In the genomic region with DNA sequence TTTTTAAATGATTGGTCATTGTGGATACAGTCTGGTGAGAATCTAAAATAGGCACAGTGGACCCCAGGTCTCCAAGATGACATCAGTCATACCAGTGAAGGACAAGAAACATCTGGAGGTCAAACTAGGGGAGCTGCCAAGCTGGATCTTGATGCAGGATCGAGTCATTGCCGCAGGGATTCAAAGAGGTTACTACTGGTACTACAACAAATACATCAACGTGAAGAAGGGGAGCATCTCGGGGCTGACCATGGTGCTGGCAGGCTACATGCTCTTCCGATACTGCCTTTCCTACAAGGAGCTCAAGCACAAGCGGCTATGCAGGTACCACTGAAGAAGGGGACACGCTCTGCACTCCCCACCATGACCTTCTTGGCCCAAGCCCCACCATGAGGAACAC, we compare ENCODE assay signal across 26 cellular contexts. TPM values are rescaled to one million over a fixed set of nuclear protein-coding genes. Genes with fewer than 3 reads are reported as not detected.
"Had no signal": no experiment of that assay in that cellular context is flagged by ENCODE, and none has a peak within 500 bp of the region (broad histone marks: within the 10 kb centered on the region; RNA-seq: fewer than 3 reads in every experiment).

No MANE protein-coding gene starts in this region.

- H3K4me1 ChIP-seq: SJSA1 had no signal

- H3K36me3 ChIP-seq: MG63, SJSA1 had no signal

- ATAC-seq: HepG2 had no signal

- H3K4me3 ChIP-seq: MG63, SJSA1, SK-N-MC had no signal

- H3K27ac ChIP-seq: SJSA1, SK-N-MC had no signal

- DNase-seq: IMR-90, Karpas-422, KG1, MG63, NCI-H1092, NCI-H1105 treated with DMSO at 0.1 percent for 48 hours, NCI-H1417 treated with DMSO at 0.1 percent for 48 hours, NCI-H146, NCI-H187, NCI-H2029, NCI-H2081 treated with DMSO at 0.1 percent for 48 hours, NCI-H2171, NCI-H226, NCI-H446, NCI-H510A, NCI-H524 treated with DMSO at 0.1 percent for 48 hours, NCI-H69, NCI-H774, Right ventricle myocardium superior, RPMI8226, SIG-M5 had no signal

- FAIRE-seq: HepG2, RCC 7860 had no signal

- H3K27me3 ChIP-seq: MG63 had no signal

- H3K9me3 ChIP-seq: MG63, SJSA1 had no signal

RNA-seq across cellular contexts. Expression of a gene that starts 20.9 kb away (rescaled TPM):
- total RNA-seq: HepG2, HT-29, IMR-90, Right ventricle myocardium superior, SJSA1 had no signal
- polyA plus RNA-seq: HepG2, IMR-90 had no signal
